ENCODE assay signal across 8 cellular contexts in the genomic region with DNA sequence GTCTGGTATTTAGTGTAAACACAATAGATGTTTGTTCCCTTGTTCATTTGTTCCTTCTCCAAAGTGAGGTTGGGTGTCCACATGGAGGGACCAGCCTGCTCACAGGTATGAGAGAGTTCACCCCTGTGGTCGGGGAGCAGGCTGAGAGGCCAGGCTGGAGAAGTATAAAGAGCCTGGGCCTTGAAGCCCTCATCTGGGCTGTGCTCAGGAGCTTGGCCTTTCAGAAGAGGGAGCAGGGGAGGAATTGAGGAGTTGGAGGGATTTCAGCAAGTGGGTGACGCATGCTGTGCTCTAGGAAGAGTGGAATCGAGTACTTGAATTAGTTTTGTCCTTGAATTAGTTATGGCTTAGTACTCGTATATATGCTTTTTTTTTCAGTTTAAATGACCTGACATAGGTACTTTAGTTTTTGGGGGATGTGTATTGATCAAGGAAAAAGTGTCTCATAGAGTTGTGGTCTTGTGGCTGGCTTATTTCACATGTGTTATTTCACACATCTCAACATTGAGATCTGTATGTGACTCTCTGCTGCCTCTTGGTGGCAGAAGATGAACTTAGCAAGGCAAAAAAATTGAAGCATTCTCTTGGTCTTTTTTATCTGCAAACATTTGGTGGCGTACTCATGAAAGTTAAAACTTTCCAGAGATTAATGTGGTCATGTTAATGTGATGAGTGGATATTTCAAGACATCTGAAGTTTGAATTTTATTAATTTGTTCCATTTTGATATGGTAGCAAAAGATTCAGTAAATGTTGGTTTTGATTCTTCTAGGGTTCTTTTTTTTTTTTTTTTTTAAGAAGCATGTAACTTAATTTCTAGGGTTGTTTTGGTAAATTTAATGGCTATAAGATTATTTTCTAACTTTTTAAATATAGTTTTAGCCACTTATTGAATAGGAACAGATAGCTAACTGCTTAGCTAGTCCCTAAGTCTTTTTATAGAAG. TPM values are rescaled to one million over a fixed set of nuclear protein-coding genes. Genes with fewer than 3 reads are reported as not detected.
A peak's percentile ranks its signal among the peaks of the same experiment; 100 is the strongest.
DNase-seq lines count a peak whose midpoint lies in the region; ATAC-seq and TF ChIP-seq lines count a peak whose summit lies in the region.

No MANE protein-coding gene starts in this region.

- intact Hi-C loops in body of pancreas (cut with DNase I): no loop called here

- H3K27ac ChIP-seq in body of pancreas (no peak overlapping the region), iPS-20b (ENCODE audit: low read length) (no peak overlapping the region)

- 51 to 54% methylated on average over 5 of the region's 5 CpGs for WGBS in body of pancreas, 2 donors

- ATAC-seq in GM21786 (IDR thresholded peaks at IDR 0.05; ENCODE audit: unreplicated experiment) (peak; percentile 85), body of pancreas (peak; percentile 87)

- TF ChIP-seq POLR2A in body of pancreas (IDR thresholded peaks at IDR 0.05): no peak

- in situ Hi-C loops in SK-MEL-5 (cut with HindIII; ENCODE audit: low pct_unique_long_range_greater_than_20kb, low sequenced_read_pairs): no loop called here

- H3K9me3 ChIP-seq in body of pancreas (no peaks in the 10 kb centered on the region), iPS-20b (ENCODE audit: insufficient read depth, low read depth, low read length) (no peaks in the 10 kb centered on the region)

- TF ChIP-seq RAD21 in Ishikawa (IDR thresholded peaks at IDR 0.05; ENCODE audit: low read depth): peak; percentile 83

- no peaks in the 10 kb centered on the region for H3K4me1 ChIP-seq in body of pancreas
- 0 out of 2 replicates have a peak, but pooled peaks cover 3% of the 10 kb centered on the region for H3K4me1 ChIP-seq in iPS-20b (ENCODE audit: insufficient read depth, low read length)

- H3K4me3 ChIP-seq in body of pancreas: no peak overlapping the region
- no peak overlapping the region for H3K4me3 ChIP-seq in iPS-20b (ENCODE audit: low read length)

- peak; percentile 27 for DNase-seq in activated CD4-positive, CD25-positive, alpha-beta regulatory T cell treated with anti-CD3 and anti-CD28 coated beads, Interleukin-2, amount 50 U/mL, for 16 hours (ENCODE audit: low read depth, low spot score)
- no peak for DNase-seq in activated CD4-positive, CD25-positive, alpha-beta regulatory T cell treated with anti-CD3 and anti-CD28 coated beads, Interleukin-2, amount 50 U/mL, for 72 hours
- peak; percentile 87 for DNase-seq in SK-MEL-5 (ENCODE audit: low read depth, low spot score)
- DNase-seq in body of pancreas: peak; percentile 37 to 52 (median 48)
- peak in 3 of 4 experiments; percentile 7 to 18 (median 14) for DNase-seq in stimulated activated CD4-positive, alpha-beta T cell treated with anti-CD3 and anti-CD28 coated beads, Interleukin-1b, Interleukin-23, amount 100 ng/mL, for 24 hours (ENCODE audit: low read depth in 4 of 4, low spot score in 1 of 4)

- no peak for TF ChIP-seq EP300 in Ishikawa (IDR thresholded peaks at IDR 0.05; ENCODE audit: borderline replicate concordance)

- no peaks in the 10 kb centered on the region for H3K27me3 ChIP-seq in body of pancreas
- no peaks in the 10 kb centered on the region for H3K27me3 ChIP-seq in iPS-20b (ENCODE audit: insufficient read depth, low read length)

- peak overlapping the region; percentile 6; the same call in 1 of the 2 replicates for H3K9ac ChIP-seq in iPS-20b (ENCODE audit: low read depth, low read length)

- peak; percentile 61 to 92 (median 91) for TF ChIP-seq CTCF in body of pancreas (IDR thresholded peaks at IDR 0.05)

- peaks cover 0 to 4% of the 10 kb centered on the region in 2 donors for H3K36me3 ChIP-seq in body of pancreas (replicated peaks in 1 of 2; ENCODE audit: insufficient read depth in 1 of 2, low read depth in 2 of 2)
- H3K36me3 ChIP-seq in iPS-20b (ENCODE audit: insufficient read depth, low read depth, low read length): peaks cover 36% of the 10 kb centered on the region

TF ChIP-seq in Ishikawa, 13 proteins besides CTCF, POLR2A, EP300 and RAD21:
- TF ChIP-seq CEBPB (IDR thresholded peaks at IDR 0.05): no peak
- no peak for TF ChIP-seq ZBTB7A (IDR thresholded peaks at IDR 0.05; ENCODE audit: low read depth)
- TF ChIP-seq TAF1 (IDR thresholded peaks at IDR 0.05; ENCODE audit: low read depth): no peak
- TF ChIP-seq NFIC (IDR thresholded peaks at IDR 0.05): no peak
- TF ChIP-seq YY1 (IDR thresholded peaks at IDR 0.05; ENCODE audit: low read depth): no peak
- TF ChIP-seq, protein P1, sequence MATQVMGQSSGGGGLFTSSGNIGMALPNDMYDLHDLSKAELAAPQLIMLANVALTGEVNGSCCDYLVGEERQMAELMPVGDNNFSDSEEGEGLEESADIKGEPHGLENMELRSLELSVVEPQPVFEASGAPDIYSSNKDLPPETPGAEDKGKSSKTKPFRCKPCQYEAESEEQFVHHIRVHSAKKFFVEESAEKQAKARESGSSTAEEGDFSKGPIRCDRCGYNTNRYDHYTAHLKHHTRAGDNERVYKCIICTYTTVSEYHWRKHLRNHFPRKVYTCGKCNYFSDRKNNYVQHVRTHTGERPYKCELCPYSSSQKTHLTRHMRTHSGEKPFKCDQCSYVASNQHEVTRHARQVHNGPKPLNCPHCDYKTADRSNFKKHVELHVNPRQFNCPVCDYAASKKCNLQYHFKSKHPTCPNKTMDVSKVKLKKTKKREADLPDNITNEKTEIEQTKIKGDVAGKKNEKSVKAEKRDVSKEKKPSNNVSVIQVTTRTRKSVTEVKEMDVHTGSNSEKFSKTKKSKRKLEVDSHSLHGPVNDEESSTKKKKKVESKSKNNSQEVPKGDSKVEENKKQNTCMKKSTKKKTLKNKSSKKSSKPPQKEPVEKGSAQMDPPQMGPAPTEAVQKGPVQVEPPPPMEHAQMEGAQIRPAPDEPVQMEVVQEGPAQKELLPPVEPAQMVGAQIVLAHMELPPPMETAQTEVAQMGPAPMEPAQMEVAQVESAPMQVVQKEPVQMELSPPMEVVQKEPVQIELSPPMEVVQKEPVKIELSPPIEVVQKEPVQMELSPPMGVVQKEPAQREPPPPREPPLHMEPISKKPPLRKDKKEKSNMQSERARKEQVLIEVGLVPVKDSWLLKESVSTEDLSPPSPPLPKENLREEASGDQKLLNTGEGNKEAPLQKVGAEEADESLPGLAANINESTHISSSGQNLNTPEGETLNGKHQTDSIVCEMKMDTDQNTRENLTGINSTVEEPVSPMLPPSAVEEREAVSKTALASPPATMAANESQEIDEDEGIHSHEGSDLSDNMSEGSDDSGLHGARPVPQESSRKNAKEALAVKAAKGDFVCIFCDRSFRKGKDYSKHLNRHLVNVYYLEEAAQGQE (IDR thresholded peaks at IDR 0.05; ENCODE audit: low read depth): no peak
- TF ChIP-seq, protein P2, sequence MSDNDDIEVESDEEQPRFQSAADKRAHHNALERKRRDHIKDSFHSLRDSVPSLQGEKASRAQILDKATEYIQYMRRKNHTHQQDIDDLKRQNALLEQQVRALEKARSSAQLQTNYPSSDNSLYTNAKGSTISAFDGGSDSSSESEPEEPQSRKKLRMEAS (IDR thresholded peaks at IDR 0.05): no peak
- TF ChIP-seq TCF12 (IDR thresholded peaks at IDR 0.05; ENCODE audit: low read depth): no peak
- no peak for TF ChIP-seq EGR1 (IDR thresholded peaks at IDR 0.05)
- no peak for TF ChIP-seq CREB1 (IDR thresholded peaks at IDR 0.05; ENCODE audit: low read depth)
- no peak for TF ChIP-seq FOXM1 (IDR thresholded peaks at IDR 0.05; ENCODE audit: borderline replicate concordance, low read depth)
- TF ChIP-seq, protein P3, sequence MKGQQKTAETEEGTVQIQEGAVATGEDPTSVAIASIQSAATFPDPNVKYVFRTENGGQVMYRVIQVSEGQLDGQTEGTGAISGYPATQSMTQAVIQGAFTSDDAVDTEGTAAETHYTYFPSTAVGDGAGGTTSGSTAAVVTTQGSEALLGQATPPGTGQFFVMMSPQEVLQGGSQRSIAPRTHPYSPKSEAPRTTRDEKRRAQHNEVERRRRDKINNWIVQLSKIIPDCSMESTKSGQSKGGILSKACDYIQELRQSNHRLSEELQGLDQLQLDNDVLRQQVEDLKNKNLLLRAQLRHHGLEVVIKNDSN (IDR thresholded peaks at IDR 0.05): no peak
- no peak for TF ChIP-seq TEAD4 (IDR thresholded peaks at IDR 0.05)

RNA-seq across cellular contexts. Expression of a gene that starts 54.3 kb away (rescaled TPM):
- total RNA-seq in SK-MEL-5 (2014; rRNA removed; shearing (Covaris generic)): 61.6 and 73.2 TPM in 2 replicates
- polyA plus RNA-seq in SK-MEL-5 (2015; cell fraction: cytosol; rRNA removed): 30.3 and 36.2 TPM in 2 replicates
- polyA plus RNA-seq in SK-MEL-5 (2015; cell fraction: nucleus; rRNA removed): 13.7 and 19.0 TPM in 2 replicates
- 10 to 100 TPM; 14.8 to 20.0 TPM for total RNA-seq in body of pancreas
